Comparison of ENCODE assay signal across 17 cellular contexts in genomic region chrX:97252111-97252510, GRCh38.
"Had no signal": no experiment of that assay in that cellular context is flagged by ENCODE, and none has a peak within 500 bp of the region (broad histone marks: within the 10 kb centered on the region; RNA-seq: fewer than 3 reads in every experiment).

No MANE protein-coding gene starts in this region.

- H3K9me3 Mint-ChIP-seq: dendritic cell treated with granulocyte-macrophage colony-stimulating factor and Interleukin-4, amounts not matched to agents 40 ng/mL and 50 ng/mL, for 4 days; natural killer cell; neural crest cell; type B pancreatic cell had no signal

- H3K27me3 ChIP-seq: foreskin keratinocyte, ovary had no signal

- H3K4me3 Mint-ChIP-seq: dendritic cell treated with granulocyte-macrophage colony-stimulating factor and Interleukin-4, amounts not matched to agents 40 ng/mL and 50 ng/mL, for 4 days; mesothelial cell of epicardium; natural killer cell; neural crest cell; type B pancreatic cell had no signal

- H3K4me3 ChIP-seq: ovary had no signal

- H3K4me1 Mint-ChIP-seq: mesothelial cell of epicardium, natural killer cell had no signal

- H3K27ac ChIP-seq: foreskin keratinocyte, ovary had no signal

- H3K27me3 Mint-ChIP-seq: dendritic cell treated with granulocyte-macrophage colony-stimulating factor and Interleukin-4, amounts not matched to agents 40 ng/mL and 50 ng/mL, for 4 days; type B pancreatic cell had no signal

- ATAC-seq: foreskin keratinocyte, natural killer cell, right cardiac atrium had no signal

- FAIRE-seq: endothelial cell of umbilical vein, islet of Langerhans, small intestine, urothelium cell line had no signal

- H3K36me3 ChIP-seq: ovary had no signal

- DNase-seq: erythroblast; foreskin keratinocyte; kidney glomerular epithelial cell; natural killer cell; nucleus accumbens; ovary; right cardiac atrium; small intestine; stimulated activated CD4-positive, alpha-beta T cell treated with anti-CD3 and anti-CD28 coated beads, Interleukin-12 subunit alpha, Interleukin-12 subunit beta, amount 100 ng/mL, for 4 hours; stimulated activated naive CD4-positive, alpha-beta T cell had no signal

- H3K36me3 Mint-ChIP-seq: mesothelial cell of epicardium, natural killer cell had no signal

- H3K9me3 ChIP-seq: ovary had no signal

- H3K4me1 ChIP-seq: foreskin keratinocyte had no signal

- H3K27ac Mint-ChIP-seq: dendritic cell treated with granulocyte-macrophage colony-stimulating factor and Interleukin-4, amounts not matched to agents 40 ng/mL and 50 ng/mL, for 4 days; mesothelial cell of epicardium; natural killer cell; type B pancreatic cell had no signal
